27 cellular contexts compared by ENCODE assay signal in genomic region chr9:135933114-135933513, GRCh38.
"Had no signal": no experiment of that assay in that cellular context is flagged by ENCODE, and none has a peak within 500 bp of the region (broad histone marks: within the 10 kb centered on the region; RNA-seq: fewer than 3 reads in every experiment).

No MANE protein-coding gene starts in this region.

- H3K4me3 Mint-ChIP-seq: activated CD4-positive, alpha-beta T cell treated with anti-CD3 and anti-CD28 coated beads for 36 hours; activated CD4-positive, alpha-beta T cell treated with anti-CD3 and anti-CD28 coated beads, Interleukin-2, amount 10 ng/mL, durations not matched to agents 7 days and 5 days; activated CD8-positive, alpha-beta T cell treated with anti-CD3 and anti-CD28 coated beads, Interleukin-2, amount 10 ng/mL, durations not matched to agents 7 days and 5 days; activated naive CD4-positive, alpha-beta T cell treated with anti-CD3 and anti-CD28 coated beads, Interleukin-2, amount 50 U/mL, for 24 hours; activated T-cell treated with anti-CD3 and anti-CD28 coated beads, Interleukin-2, amount 50 U/mL, for 24 hours had no signal

- ATAC-seq: activated CD4-positive, alpha-beta T cell treated with anti-CD3 and anti-CD28 coated beads for 36 hours; activated CD4-positive, CD25-positive, alpha-beta regulatory T cell treated with anti-CD3 and anti-CD28 coated beads, Interleukin-2, amount 50 U/mL, for 24 hours; activated CD8-positive, alpha-beta T cell treated with anti-CD3 and anti-CD28 coated beads, Interleukin-2, amount 10 ng/mL, durations not matched to agents 7 days and 5 days; body of pancreas; PC-3 had no signal

- H3K27me3 Mint-ChIP-seq: activated CD4-positive, alpha-beta T cell treated with anti-CD3 and anti-CD28 coated beads for 36 hours; activated CD4-positive, alpha-beta T cell treated with anti-CD3 and anti-CD28 coated beads, Interleukin-2, amount 10 ng/mL, durations not matched to agents 7 days and 5 days; activated naive CD4-positive, alpha-beta T cell treated with anti-CD3 and anti-CD28 coated beads, Interleukin-2, amount 50 U/mL, for 24 hours; activated T-cell treated with anti-CD3 and anti-CD28 coated beads, Interleukin-2, amount 50 U/mL, for 24 hours had no signal

- H3K27ac ChIP-seq: adrenal gland, body of pancreas, breast epithelium, SJCRH30, SK-N-MC had no signal

- H3K4me1 ChIP-seq: adrenal gland, body of pancreas, breast epithelium, SJCRH30 had no signal

- H3K4me1 Mint-ChIP-seq: activated naive CD4-positive, alpha-beta T cell treated with anti-CD3 and anti-CD28 coated beads, Interleukin-2, amount 50 U/mL, for 24 hours had no signal

- H3K9me3 ChIP-seq: adrenal gland, breast epithelium had no signal

- H3K27ac Mint-ChIP-seq: activated CD4-positive, alpha-beta T cell treated with anti-CD3 and anti-CD28 coated beads for 36 hours; activated CD4-positive, alpha-beta T cell treated with anti-CD3 and anti-CD28 coated beads, Interleukin-2, amount 10 ng/mL, durations not matched to agents 7 days and 5 days; activated CD8-positive, alpha-beta T cell treated with anti-CD3 and anti-CD28 coated beads, Interleukin-2, amount 10 ng/mL, durations not matched to agents 7 days and 5 days; activated naive CD4-positive, alpha-beta T cell treated with anti-CD3 and anti-CD28 coated beads, Interleukin-2, amount 50 U/mL, for 24 hours; activated T-cell treated with anti-CD3 and anti-CD28 coated beads, Interleukin-2, amount 50 U/mL, for 24 hours; activated T-helper 2 cell treated with anti-CD3 and anti-CD28 coated beads, Interferon-gamma antibody, Interleukin-2, Interleukin-4, amounts not matched to agents 10 μg/mL and 5 μg/mL and 100 μg/mL, durations not matched to agents 14 hours and 24 hours and 36 hours had no signal

- H3K9me3 Mint-ChIP-seq: activated naive CD4-positive, alpha-beta T cell treated with anti-CD3 and anti-CD28 coated beads, Interleukin-2, amount 50 U/mL, for 24 hours; activated T-cell treated with anti-CD3 and anti-CD28 coated beads, Interleukin-2, amount 50 U/mL, for 24 hours; activated T-helper 2 cell treated with anti-CD3 and anti-CD28 coated beads, Interferon-gamma antibody, Interleukin-2, Interleukin-4, amounts not matched to agents 10 μg/mL and 5 μg/mL and 100 μg/mL, durations not matched to agents 14 hours and 24 hours and 36 hours had no signal

- DNase-seq: activated CD4-positive, alpha-beta T cell treated with anti-CD3 and anti-CD28 coated beads for 36 hours; activated CD4-positive, alpha-beta T cell treated with anti-CD3 and anti-CD28 coated beads, Interleukin-2, amount 10 ng/mL, durations not matched to agents 7 days and 5 days; activated CD4-positive, alpha-beta T cell treated with anti-CD3 and anti-CD28 coated beads, Interleukin-2, amount 50 U/mL, for 48 hours; activated CD8-positive, alpha-beta T cell treated with anti-CD3 and anti-CD28 coated beads, Interleukin-2, amount 10 ng/mL, durations not matched to agents 7 days and 5 days; activated gamma-delta T cell; activated naive CD4-positive, alpha-beta T cell treated with Interleukin-2 at 50 U/mL for 16 hours; activated T-cell treated with anti-CD3 and anti-CD28 coated beads, Interleukin-2, amount 50 U/mL, for 24 hours; adrenal gland; body of pancreas; Karpas-422; KBM-7; NCI-H1105 treated with DMSO at 0.1 percent for 48 hours; NCI-H1436; NCI-H1694; NCI-H1930; NCI-H2081 treated with DMSO at 0.1 percent for 48 hours; NCI-H226; NCI-H446 treated with DMSO at 0.1 percent for 48 hours; NCI-H524 treated with DMSO at 0.1 percent for 48 hours; PC-3; SHP77; SJCRH30 had no signal

- H3K4me3 ChIP-seq: adrenal gland, body of pancreas, breast epithelium, SJCRH30, SK-N-MC had no signal

- H3K27me3 ChIP-seq: adrenal gland, body of pancreas, breast epithelium, SJCRH30 had no signal
